In the genomic region with DNA sequence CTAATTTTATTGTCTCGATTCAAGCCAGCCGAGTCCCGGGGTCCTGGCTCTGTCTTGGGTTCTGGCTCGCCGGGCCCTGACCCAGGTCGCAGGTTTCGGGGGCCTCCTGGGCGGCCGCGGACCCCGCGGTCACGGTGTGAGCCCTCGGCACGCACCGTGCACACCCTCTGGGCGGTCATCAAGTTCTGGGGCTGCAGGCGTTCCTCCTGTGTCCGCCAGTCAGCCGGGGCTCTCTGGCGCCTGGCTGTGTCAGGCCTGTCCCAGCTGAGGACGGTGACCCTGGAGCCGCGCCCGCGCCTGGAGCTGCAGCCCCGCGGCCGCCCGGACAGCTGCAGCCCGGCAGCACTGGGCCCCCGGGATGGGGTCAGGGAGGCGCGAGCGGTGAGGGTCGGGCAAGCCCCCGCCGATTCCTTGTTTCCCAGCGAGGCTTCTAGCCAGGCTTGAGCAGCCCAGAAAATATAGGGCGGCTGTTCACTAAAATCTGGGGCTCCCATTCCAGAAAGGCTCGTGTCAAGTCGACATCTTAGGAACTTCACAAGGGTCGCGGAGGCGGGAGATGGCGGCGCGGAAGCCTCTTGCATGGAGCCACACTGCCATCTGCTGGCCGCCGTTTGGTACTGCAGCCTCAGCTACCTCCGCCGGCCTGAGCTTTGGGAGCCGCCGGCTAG, we compare ENCODE assay signal across 8 cellular contexts. TPM values are rescaled to one million over a fixed set of nuclear protein-coding genes. Genes with fewer than 3 reads are reported as not detected.
DNase-seq lines count a peak whose midpoint lies in the region; ATAC-seq and TF ChIP-seq lines count a peak whose summit lies in the region.

No MANE protein-coding gene starts in this region.

- intact Hi-C loops in breast epithelium (cut with DNase I; ENCODE audit: low total_unique reads) = loop anchor here (5.0 kb wide), 1 partner anchor 793 kb away; no protein-coding TSS in a partner anchor

- TF ChIP-seq CTCF in WI38 (IDR thresholded peaks at IDR 0.05; ENCODE audit: low read depth, low read length) (peak; percentile 92), breast epithelium (IDR thresholded peaks at IDR 0.05) (peak; percentile 99)

- no peaks in the 10 kb centered on the region for H3K36me3 ChIP-seq in breast epithelium

- peak overlapping the region; percentile 91 to 96 for H3K27ac ChIP-seq in breast epithelium

- no peak for TF ChIP-seq POLR2A in breast epithelium (IDR thresholded peaks at IDR 0.05)

- DNase-seq in GF-D8 (lab: John Stamatoyannopoulos, UW) = peak; percentile 75
- DNase-seq in NCI-H2107 treated with DMSO at 0.1 percent for 48 hours (lab: John Stamatoyannopoulos, UW; ENCODE audit: unreplicated experiment) = peak; percentile 50
- DNase-seq in breast epithelium (ENCODE audit: low spot score in 2 of 2) = peak; percentile 87 to 91
- peak; percentile 59 for DNase-seq in iris pigment epithelial cell (ENCODE audit: low read depth)
- DNase-seq in stimulated activated CD4-positive, alpha-beta T cell treated with anti-CD3 and anti-CD28 coated beads, Interleukin-12 subunit alpha, Interleukin-12 subunit beta, amount 100 ng/mL, for 24 hours (ENCODE audit: low read depth in 2 of 2) = peak; percentile 77 to 83

- H3K27me3 ChIP-seq in breast epithelium = peaks cover 6 to 32% of the 10 kb centered on the region in 2 donors

- H3K4me3 ChIP-seq in WI38 (ENCODE audit: low read depth, low read length) (peak overlapping the region; percentile 58), breast epithelium (peak overlapping the region; percentile 57 to 85 (median 65))

- H3K4me1 ChIP-seq in breast epithelium = no peaks in the 10 kb centered on the region

- ATAC-seq in HG02678 (IDR thresholded peaks at IDR 0.05; ENCODE audit: unreplicated experiment) = peak; percentile 66
- ATAC-seq in HG03469 (IDR thresholded peaks at IDR 0.05; ENCODE audit: unreplicated experiment) = no peak

- no peaks in the 10 kb centered on the region for H3K9me3 ChIP-seq in breast epithelium

RNA-seq across cellular contexts. Expression of gene HOXA7, which starts 4.2 kb away (rescaled TPM):
- 1 to 10 TPM; 4.6 to 8.8 (median 6.2) TPM for total RNA-seq in breast epithelium

RNA-seq across cellular contexts. Expression of gene HOXA9, which starts 4.7 kb away (rescaled TPM):
- total RNA-seq in breast epithelium = 10 to 100 TPM in 1 of 3 donors, 1 to 10 TPM in 2; 7.5 to 18.4 (median 9.0) TPM

RNA-seq across cellular contexts. Expression of gene HOXA3, which starts 8.3 kb away (rescaled TPM):
- 1 to 10 TPM; 4.5 to 6.4 (median 4.6) TPM for total RNA-seq in breast epithelium

RNA-seq across cellular contexts. Expression of gene HOXA6, which starts 13.1 kb away (rescaled TPM):
- total RNA-seq in breast epithelium = 10 to 100 TPM in 1 of 3 donors, 1 to 10 TPM in 2; 7.9 to 16.0 (median 9.0) TPM

RNA-seq across cellular contexts. Expression of gene HOXA10, which starts 13.4 kb away (rescaled TPM):
- 10 to 100 TPM in 1 of 3 donors, 1 to 10 TPM in 2; 2.3 to 21.1 (median 5.2) TPM for total RNA-seq in breast epithelium
